Comparison of ENCODE assay signal across 8 cellular contexts in genomic region chr3:50299929-50300680, GRCh38. TPM values are rescaled to one million over a fixed set of nuclear protein-coding genes. Genes with fewer than 3 reads are reported as not detected.
DNase-seq lines count a peak whose midpoint lies in the region; ATAC-seq and TF ChIP-seq lines count a peak whose summit lies in the region.

No MANE protein-coding gene starts in this region.

- peak overlapping the region; percentile 86 to 98 (median 98) for H3K27ac Mint-ChIP-seq in IgD-negative memory B cell
- peak overlapping the region; percentile 93 for H3K27ac Mint-ChIP-seq in activated T-helper 2 cell treated with anti-CD3 and anti-CD28 coated beads, Interferon-gamma antibody, Interleukin-2, Interleukin-4, amounts not matched to agents 10 μg/mL and 5 μg/mL and 100 μg/mL, durations not matched to agents 14 hours and 24 hours and 36 hours
- H3K27ac Mint-ChIP-seq in progenitor cell of endocrine pancreas, result peak overlapping the region; percentile 98

- no peaks in the 10 kb centered on the region for H3K27me3 ChIP-seq in cardiac muscle cell

- H3K4me1 Mint-ChIP-seq in IgD-negative memory B cell, result peaks cover 12 to 23% (median 18%) of the 10 kb centered on the region in 3 donors
- H3K4me1 Mint-ChIP-seq in activated T-helper 2 cell treated with anti-CD3 and anti-CD28 coated beads, Interferon-gamma antibody, Interleukin-2, Interleukin-4, amounts not matched to agents 10 μg/mL and 5 μg/mL and 100 μg/mL, durations not matched to agents 14 hours and 24 hours and 36 hours (ENCODE audit: low read depth), result peaks cover 17% of the 10 kb centered on the region
- peaks cover 17% of the 10 kb centered on the region for H3K4me1 Mint-ChIP-seq in progenitor cell of endocrine pancreas (ENCODE audit: low read depth)

- H3K27me3 Mint-ChIP-seq in IgD-negative memory B cell (no peaks in the 10 kb centered on the region), progenitor cell of endocrine pancreas (no peaks in the 10 kb centered on the region)
- no peaks in the 10 kb centered on the region for H3K27me3 Mint-ChIP-seq in activated T-helper 2 cell treated with anti-CD3 and anti-CD28 coated beads, Interferon-gamma antibody, Interleukin-2, Interleukin-4, amounts not matched to agents 10 μg/mL and 5 μg/mL and 100 μg/mL, durations not matched to agents 14 hours and 24 hours and 36 hours (ENCODE audit: low read depth)

- no peaks in the 10 kb centered on the region for H3K36me3 ChIP-seq in cardiac muscle cell

- TF ChIP-seq CTCF in cardiac muscle cell (IDR thresholded peaks at IDR 0.05; ENCODE audit: low read depth, low read length) (no peak), progenitor cell of endocrine pancreas (IDR thresholded peaks at IDR 0.05; ENCODE audit: unreplicated experiment) (no peak), GM13977 (IDR thresholded peaks at IDR 0.05; ENCODE audit: extremely low read depth, insufficient read depth, missing control alignments) (no peak)

- H3K4me3 ChIP-seq in cardiac muscle cell, result peak overlapping the region; percentile 29

- in situ Hi-C loops in GM13977 (cut with MboI; ENCODE audit: low pct_unique_long_range_greater_than_20kb, low sequenced_read_pairs, unreplicated experiment), result no loop called here

- intact Hi-C loops in activated T-helper 2 cell treated with anti-CD3 and anti-CD28 coated beads, Interferon-gamma antibody, Interleukin-2, Interleukin-4, amounts not matched to agents 10 μg/mL and 5 μg/mL and 100 μg/mL, durations not matched to agents 14 hours and 24 hours and 36 hours (cut with micrococcal nuclease), result loop anchor here (1.0 to 10.0 kb wide), 7 partner anchors 21 to 365 kb away; partner anchors contain the start of genes CYB561D2, GNAI2, NPRL2 and TUSC2

- H3K9me3 Mint-ChIP-seq in IgD-negative memory B cell (no peaks in the 10 kb centered on the region), progenitor cell of endocrine pancreas (ENCODE audit: low read depth) (no peaks in the 10 kb centered on the region)
- H3K9me3 Mint-ChIP-seq in activated T-helper 2 cell treated with anti-CD3 and anti-CD28 coated beads, Interferon-gamma antibody, Interleukin-2, Interleukin-4, amounts not matched to agents 10 μg/mL and 5 μg/mL and 100 μg/mL, durations not matched to agents 14 hours and 24 hours and 36 hours, result no peaks in the 10 kb centered on the region

- H3K4me3 Mint-ChIP-seq in IgD-negative memory B cell (peak overlapping the region; percentile 83 to 99 (median 98)), progenitor cell of endocrine pancreas (ENCODE audit: low read depth) (peak overlapping the region; percentile 90)
- peak overlapping the region; percentile 98 for H3K4me3 Mint-ChIP-seq in activated T-helper 2 cell treated with anti-CD3 and anti-CD28 coated beads, Interferon-gamma antibody, Interleukin-2, Interleukin-4, amounts not matched to agents 10 μg/mL and 5 μg/mL and 100 μg/mL, durations not matched to agents 14 hours and 24 hours and 36 hours (ENCODE audit: low read depth)

- peak overlapping the region; percentile 70 for H3K27ac ChIP-seq in cardiac muscle cell

- H3K36me3 Mint-ChIP-seq in IgD-negative memory B cell (no peaks in the 10 kb centered on the region), progenitor cell of endocrine pancreas (ENCODE audit: insufficient read depth) (no peaks in the 10 kb centered on the region)
- peaks cover 3% of the 10 kb centered on the region for H3K36me3 Mint-ChIP-seq in activated T-helper 2 cell treated with anti-CD3 and anti-CD28 coated beads, Interferon-gamma antibody, Interleukin-2, Interleukin-4, amounts not matched to agents 10 μg/mL and 5 μg/mL and 100 μg/mL, durations not matched to agents 14 hours and 24 hours and 36 hours (ENCODE audit: low read depth)

- DNase-seq in Ammon's horn (ENCODE audit: low spot score), result peak; percentile 85
- DNase-seq in activated T-helper 2 cell treated with anti-CD3 and anti-CD28 coated beads, Interferon-gamma antibody, Interleukin-2, Interleukin-4, amounts not matched to agents 10 μg/mL and 5 μg/mL and 100 μg/mL, durations not matched to agents 14 hours and 24 hours and 36 hours (ENCODE audit: low spot score), result no peak
- peak in 1 of 2 donors; percentile 40 for DNase-seq in cardiac muscle cell (ENCODE audit: low read depth in 1 of 2, low spot score in 1 of 2)
- DNase-seq in progenitor cell of endocrine pancreas (ENCODE audit: low spot score, unreplicated experiment), result no peak
- no peak for DNase-seq in GM13977 (ENCODE audit: low spot score)

- ATAC-seq in GM21360 (IDR thresholded peaks at IDR 0.05; ENCODE audit: unreplicated experiment) (no peak), HG03139 (IDR thresholded peaks at IDR 0.05; ENCODE audit: unreplicated experiment) (no peak)

- peaks cover 15% of the 10 kb centered on the region for H3K4me1 ChIP-seq in cardiac muscle cell (ENCODE audit: low read depth)

- H3K9me3 ChIP-seq in cardiac muscle cell (ENCODE audit: low read depth), result no peaks in the 10 kb centered on the region

RNA-seq across cellular contexts. Expression of gene HYAL3, which starts 0.9 kb away (rescaled TPM):
- polyA plus RNA-seq in IgD-negative memory B cell (5.3 TPM), cardiac muscle cell (2.4 and 6.2 TPM in 2 replicates)
- total RNA-seq in activated T-helper 2 cell treated with anti-CD3 and anti-CD28 coated beads, Interferon-gamma antibody, Interleukin-2, Interleukin-4, amounts not matched to agents 10 μg/mL and 5 μg/mL and 100 μg/mL, durations not matched to agents 14 hours and 24 hours and 36 hours, result 10.8 TPM in 2 replicates
- total RNA-seq in cardiac muscle cell (3.6 and 6.4 TPM in 2 replicates), progenitor cell of endocrine pancreas (3.2 and 3.6 TPM in 2 replicates)

RNA-seq across cellular contexts. Expression of gene NAA80, which starts 0.9 kb away (rescaled TPM):
- polyA plus RNA-seq in IgD-negative memory B cell (20.5 TPM), cardiac muscle cell (35.6 and 39.0 TPM in 2 replicates)
- 24.9 and 25.0 TPM in 2 replicates for total RNA-seq in activated T-helper 2 cell treated with anti-CD3 and anti-CD28 coated beads, Interferon-gamma antibody, Interleukin-2, Interleukin-4, amounts not matched to agents 10 μg/mL and 5 μg/mL and 100 μg/mL, durations not matched to agents 14 hours and 24 hours and 36 hours
- total RNA-seq in cardiac muscle cell (28.5 and 40.4 TPM in 2 replicates), progenitor cell of endocrine pancreas (7.5 and 9.4 TPM in 2 replicates)

RNA-seq across cellular contexts. Expression of gene HYAL1, which starts 3.3 kb away (rescaled TPM):
- polyA plus RNA-seq in IgD-negative memory B cell, result 0.14 TPM
- total RNA-seq in activated T-helper 2 cell treated with anti-CD3 and anti-CD28 coated beads, Interferon-gamma antibody, Interleukin-2, Interleukin-4, amounts not matched to agents 10 μg/mL and 5 μg/mL and 100 μg/mL, durations not matched to agents 14 hours and 24 hours and 36 hours, result 0.23 and 0.59 TPM in 2 replicates
- 3.4 and 5.0 TPM in 2 replicates for total RNA-seq in cardiac muscle cell
- 3.3 and 4.3 TPM in 2 replicates for polyA plus RNA-seq in cardiac muscle cell
- total RNA-seq in progenitor cell of endocrine pancreas, result 3.1 and 4.1 TPM in 2 replicates

RNA-seq across cellular contexts. Expression of gene IFRD2, which starts 7.9 kb away (rescaled TPM):
- 58.6 TPM for polyA plus RNA-seq in IgD-negative memory B cell
- 154 and 164 TPM in 2 replicates for total RNA-seq in activated T-helper 2 cell treated with anti-CD3 and anti-CD28 coated beads, Interferon-gamma antibody, Interleukin-2, Interleukin-4, amounts not matched to agents 10 μg/mL and 5 μg/mL and 100 μg/mL, durations not matched to agents 14 hours and 24 hours and 36 hours
- total RNA-seq in cardiac muscle cell, result 61.0 and 75.3 TPM in 2 replicates
- 106 and 110 TPM in 2 replicates for polyA plus RNA-seq in cardiac muscle cell
- total RNA-seq in progenitor cell of endocrine pancreas, result 49.0 and 58.7 TPM in 2 replicates

RNA-seq across cellular contexts. Expression of gene LSMEM2, which starts 21.2 kb away (rescaled TPM):
- 0.30 TPM for polyA plus RNA-seq in IgD-negative memory B cell
- total RNA-seq in activated T-helper 2 cell treated with anti-CD3 and anti-CD28 coated beads, Interferon-gamma antibody, Interleukin-2, Interleukin-4, amounts not matched to agents 10 μg/mL and 5 μg/mL and 100 μg/mL, durations not matched to agents 14 hours and 24 hours and 36 hours, result not detected in 2 replicates
- total RNA-seq in cardiac muscle cell, result 26.4 and 29.2 TPM in 2 replicates
- 16.4 and 18.1 TPM in 2 replicates for polyA plus RNA-seq in cardiac muscle cell
- not detected in 2 replicates for total RNA-seq in progenitor cell of endocrine pancreas
